ENCODE assay signal across 9 cellular contexts in genomic region chr16:8798535-8799157, GRCh38. TPM values are rescaled to one million over a fixed set of nuclear protein-coding genes. Genes with fewer than 3 reads are reported as not detected.
A peak's percentile ranks its signal among the peaks of the same experiment; 100 is the strongest.
DNase-seq lines count a peak whose midpoint lies in the region; ATAC-seq and TF ChIP-seq lines count a peak whose summit lies in the region.
"Had no signal": no experiment of that assay in that cellular context is flagged by ENCODE, and none has a peak within 500 bp of the region (broad histone marks: within the 10 kb centered on the region; RNA-seq: fewer than 3 reads in every experiment).

No MANE protein-coding gene starts in this region.

- H3K79me2 ChIP-seq in SU-DHL-6 (ENCODE audit: insufficient read depth, low read length) = peaks cover 78% of the 10 kb centered on the region

- H3K9me3 ChIP-seq in SU-DHL-6 (ENCODE audit: insufficient read depth, low read length) (no peaks in the 10 kb centered on the region), psoas muscle (no peaks in the 10 kb centered on the region)

- H3F3A ChIP-seq in SU-DHL-6 (ENCODE audit: insufficient read depth) = no peaks in the 10 kb centered on the region

- H4K20me1 ChIP-seq in SU-DHL-6 (ENCODE audit: low read depth, low read length) = peaks cover 15% of the 10 kb centered on the region; the same call in 1 of the 2 replicates

- peaks cover 22% of the 10 kb centered on the region for H3K4me1 ChIP-seq in psoas muscle

- intact Hi-C loops in psoas muscle (cut with DNase I) = loop anchor here (5.0 to 10.0 kb wide), 7 partner anchors 69 to 1944 kb away; partner anchors contain the start of genes ABAT (in 1 of the 2), CARHSP1 (in 1 of the 2), LITAFD (in 1 of the 2) and NUBP1 (in 1 of the 2)

- H2AFZ ChIP-seq in SU-DHL-6 (ENCODE audit: low read depth, low read length, severe bottlenecking) = no peak overlapping the region

- peak overlapping the region; percentile 86 for H3K4me3 ChIP-seq in SU-DHL-6 (ENCODE audit: insufficient read depth, low read length, poor library complexity, severe bottlenecking)
- peak overlapping the region; percentile 87 for H3K4me3 ChIP-seq in fibroblast of mammary gland (ENCODE audit: control insufficient read depth, low read depth, low read length)
- peak overlapping the region; percentile 100 for H3K4me3 ChIP-seq in psoas muscle

- H3K27ac ChIP-seq in SU-DHL-6 (ENCODE audit: low read depth, low read length) (peak overlapping the region; percentile 45), psoas muscle (peak overlapping the region; percentile 93)

- H3K9ac ChIP-seq in SU-DHL-6 (ENCODE audit: low read length) = peak overlapping the region; percentile 95

- no peaks in the 10 kb centered on the region for H3K27me3 ChIP-seq in SU-DHL-6 (ENCODE audit: low read length)
- no peaks in the 10 kb centered on the region for H3K27me3 ChIP-seq in psoas muscle (ENCODE audit: insufficient read depth in 3 of 3, low read length in 2 of 3)

- 54 to 56% (median 55%) methylated on average over 7 of the region's 7 CpGs for WGBS in psoas muscle, 3 donors

- ATAC-seq in psoas muscle = no peak
- no peak for ATAC-seq in HG02884 (IDR thresholded peaks at IDR 0.05; ENCODE audit: unreplicated experiment)

- H3K36me3 ChIP-seq in SU-DHL-6 (ENCODE audit: low read length) (peaks cover 12% of the 10 kb centered on the region), psoas muscle (ENCODE audit: insufficient read depth in 1 of 2, low read depth in 1 of 2) (peaks cover 12 to 35% of the 10 kb centered on the region in 2 donors)

- no peak for TF ChIP-seq CTCF in SU-DHL-6 (IDR thresholded peaks at IDR 0.05; ENCODE audit: insufficient read depth, low read length, poor library complexity, severe bottlenecking)
- no peak for TF ChIP-seq CTCF in fibroblast of mammary gland (conservative IDR thresholded peaks at IDR 0.05; ENCODE audit: control insufficient read depth, insufficient read depth, low read depth, low read length)
- no peak for TF ChIP-seq CTCF in psoas muscle (IDR thresholded peaks at IDR 0.05)

- H3K4me2 ChIP-seq in SU-DHL-6 (ENCODE audit: low read depth, low read length, poor library complexity, severe bottlenecking) = peak overlapping the region; percentile 91

- DNase-seq in GM03348 (ENCODE audit: low spot score) = peak; percentile 24
- no peak for DNase-seq in fibroblast of mammary gland (ENCODE audit: low read depth)
- DNase-seq in psoas muscle = no peak
- DNase-seq in superior temporal gyrus (ENCODE audit: extremely low spot score) = no peak
- no peak for DNase-seq in activated effector memory CD4-positive, alpha-beta T cell treated with Interleukin-2 at 50 U/mL for 16 hours
- no peak for DNase-seq in SIG-M5 (lab: John Stamatoyannopoulos, UW)
- DNase-seq: activated CD4-positive, alpha-beta T cell treated with anti-CD3 and anti-CD28 coated beads, Interleukin-2, amount 50 U/mL, for 1 hour had no signal

- no peaks in the 10 kb centered on the region for H3K9me2 ChIP-seq in SU-DHL-6 (replicated peaks; ENCODE audit: insufficient read depth, low read length)

RNA-seq across cellular contexts. Expression of gene PMM2, which starts 1.0 kb away (rescaled TPM):
- total RNA-seq in psoas muscle = 10 to 100 TPM in 3 of 4 donors, 1 to 10 TPM in 1; 8.5 to 32.3 (median 21.0) TPM
- polyA plus RNA-seq in psoas muscle = 10 to 100 TPM; 15.0 to 19.7 (median 16.4) TPM

RNA-seq across cellular contexts. Expression of gene TMEM186, which starts 1.2 kb away (rescaled TPM):
- total RNA-seq in psoas muscle = 10 to 100 TPM; 10.6 to 17.3 (median 12.4) TPM
- polyA plus RNA-seq in psoas muscle = 10 to 100 TPM; 14.4 to 28.1 (median 26.5) TPM
